ENCODE assay signal across 8 cellular contexts in genomic region chr20:48750941-48751620, GRCh38.
DNase-seq lines count a peak whose midpoint lies in the region; ATAC-seq and TF ChIP-seq lines count a peak whose summit lies in the region.

No MANE protein-coding gene starts in this region.

- intact Hi-C loops in naive thymus-derived CD4-positive, alpha-beta T cell (cut with micrococcal nuclease) = loop anchor here in 1 of 2 donors (1.0 kb wide), 1 partner anchor 9 kb away; no protein-coding TSS in a partner anchor

- H3K4me3 ChIP-seq in Karpas-422 (ENCODE audit: low read length) (no peak overlapping the region), coronary artery (no peak overlapping the region)
- peak overlapping the region; percentile 29 for H3K4me3 ChIP-seq in naive thymus-derived CD4-positive, alpha-beta T cell (ENCODE audit: low read length)

- H3K27me3 ChIP-seq in Karpas-422 (ENCODE audit: low read length) = peaks cover 5% of the 10 kb centered on the region; the same call in 1 of the 2 replicates
- no peaks in the 10 kb centered on the region for H3K27me3 ChIP-seq in naive thymus-derived CD4-positive, alpha-beta T cell (ENCODE audit: control insufficient read depth in 2 of 2, insufficient read depth in 2 of 2, low read length in 2 of 2)

- no peak overlapping the region for H3K9ac ChIP-seq in Karpas-422 (ENCODE audit: low read length)

- H3K27me3 Mint-ChIP-seq in naive thymus-derived CD4-positive, alpha-beta T cell = no peaks in the 10 kb centered on the region

- no peak overlapping the region for H3K27ac ChIP-seq in Karpas-422 (ENCODE audit: low read length)
- no peak overlapping the region for H3K27ac ChIP-seq in naive thymus-derived CD4-positive, alpha-beta T cell (ENCODE audit: low read depth, low read length)
- H3K27ac ChIP-seq in coronary artery = peak overlapping the region in 1 of 2 donors; percentile 67

- no peak overlapping the region for H2AFZ ChIP-seq in Karpas-422 (ENCODE audit: low read length)

- peak overlapping the region in 7 of 10 donors; percentile 20 to 66 (median 51) for H3K4me3 Mint-ChIP-seq in naive thymus-derived CD4-positive, alpha-beta T cell

- no peaks in the 10 kb centered on the region; the same call in 1 of the 2 replicates for H3K36me3 ChIP-seq in Karpas-422 (ENCODE audit: insufficient read depth, low read length)
- no peaks in the 10 kb centered on the region for H3K36me3 ChIP-seq in naive thymus-derived CD4-positive, alpha-beta T cell (ENCODE audit: control insufficient read depth in 2 of 3, insufficient read depth in 3 of 3, low read length in 3 of 3)

- no peak for TF ChIP-seq CTCF in coronary artery (IDR thresholded peaks at IDR 0.05)

- H3K9me3 Mint-ChIP-seq in naive thymus-derived CD4-positive, alpha-beta T cell = peaks cover 0 to 11% (median 2%) of the 10 kb centered on the region in 11 donors

- peak overlapping the region; percentile 29 for H3K4me2 ChIP-seq in Karpas-422 (ENCODE audit: low read depth, low read length, poor library complexity, severe bottlenecking)

- H3K79me2 ChIP-seq in Karpas-422 (ENCODE audit: low read length) = no peaks in the 10 kb centered on the region

- H3K9me3 ChIP-seq in Karpas-422 (ENCODE audit: low read length) = peaks cover 10% of the 10 kb centered on the region
- H3K9me3 ChIP-seq in naive thymus-derived CD4-positive, alpha-beta T cell (ENCODE audit: control insufficient read depth in 2 of 3, low read length in 3 of 3) = no peaks in the 10 kb centered on the region

- CTCF ChIA-PET in naive thymus-derived CD4-positive, alpha-beta T cell (lab: Charles Lee) = interaction anchor here (0.5 to 1.4 kb wide), 3 partner anchors 46 to 154 kb away, joined by 3 to 5 read pairs (median 5); no protein-coding TSS in a partner anchor

- no peaks in the 10 kb centered on the region for H4K20me1 ChIP-seq in Karpas-422 (ENCODE audit: insufficient read depth, low read depth, low read length)

- peak; percentile 82 for ATAC-seq in naive thymus-derived CD4-positive, alpha-beta T cell
- ATAC-seq in GM19452 (IDR thresholded peaks at IDR 0.05; ENCODE audit: unreplicated experiment) = no peak

- H3K4me1 Mint-ChIP-seq in naive thymus-derived CD4-positive, alpha-beta T cell = peaks cover 26 to 67% (median 45%) of the 10 kb centered on the region in 7 donors

- peaks cover 4 to 58% (median 9%) of the 10 kb centered on the region in 5 donors for H3K36me3 Mint-ChIP-seq in naive thymus-derived CD4-positive, alpha-beta T cell

- H3K27ac Mint-ChIP-seq in naive thymus-derived CD4-positive, alpha-beta T cell = peak overlapping the region in 3 of 9 donors; percentile 70 to 85 (median 81)

- peaks cover 41% of the 10 kb centered on the region for H3K4me1 ChIP-seq in Karpas-422 (ENCODE audit: low read length)
- H3K4me1 ChIP-seq in naive thymus-derived CD4-positive, alpha-beta T cell (ENCODE audit: control insufficient read depth in 2 of 2, insufficient read depth in 2 of 2, low read length in 2 of 2) = peaks cover 22 to 46% of the 10 kb centered on the region in 2 donors

- POLR2A ChIA-PET in naive thymus-derived CD4-positive, alpha-beta T cell (lab: Charles Lee) = interaction anchor here (1.0 to 1.1 kb wide), 3 partner anchors 79 to 171 kb away, joined by 3 read pairs; no protein-coding TSS in a partner anchor

- H3K9me2 ChIP-seq in Karpas-422 (replicated peaks; ENCODE audit: insufficient read depth, low read length) = no peaks in the 10 kb centered on the region

- DNase-seq in Karpas-422 (no peak), T-helper 2 cell (peak in 3 of 5 experiments; percentile 25 to 80 (median 69)), ecto neural progenitor cell (ENCODE audit: low spot score) (peak; percentile 89), coronary artery (ENCODE audit: low spot score) (no peak), NCI-H2171 treated with DMSO at 0.1 percent for 48 hours (lab: John Stamatoyannopoulos, UW) (no peak)
- peak in 3 of 9 donors; percentile 9 to 13 (median 9) for DNase-seq in naive thymus-derived CD4-positive, alpha-beta T cell
- DNase-seq in activated CD4-positive, CD25-positive, alpha-beta regulatory T cell treated with anti-CD3 and anti-CD28 coated beads, Interleukin-2, amount 50 U/mL, for 72 hours = no peak

Comparison
In these comparisons a context has a peak if more than half of its experiments do, and no peak if none do; other contexts are left out.
1. DNase-seq: peak in T-helper 2 cell (3 of 5) and ecto neural progenitor cell (single experiment); none in Karpas-422 (single experiment), coronary artery (single experiment), activated CD4-positive, CD25-positive, alpha-beta regulatory T cell treated with anti-CD3 and anti-CD28 coated beads, Interleukin-2, amount 50 U/mL, for 72 hours (single experiment) and NCI-H2171 treated with DMSO at 0.1 percent for 48 hours (single experiment).